ENCODE assay signal across 1 cellular context in genomic region chr3:15041950-15042349, GRCh38.
TF ChIP-seq lines count a peak whose summit lies in the region.

No MANE protein-coding gene starts in this region.

TF ChIP-seq in endothelial cell of umbilical vein, 7 proteins besides CTCF, POLR2A, EP300 and RAD21:
- TF ChIP-seq MAX (IDR thresholded peaks at IDR 0.05; ENCODE audit: insufficient read depth, insufficient read length) (no peak), MYC (IDR thresholded peaks at IDR 0.05; ENCODE audit: low read depth, low read length) (no peak), GATA2 (IDR thresholded peaks at IDR 0.05; ENCODE audit: insufficient read depth, insufficient read length, low read depth, low read length) (no peak), EZH2 (IDR thresholded peaks at IDR 0.05; ENCODE audit: borderline replicate concordance, low read depth, low read length, severe bottlenecking) (no peak), FOS (IDR thresholded peaks at IDR 0.05; ENCODE audit: borderline replicate concordance, insufficient read depth, low read length) (no peak), JUN (IDR thresholded peaks at IDR 0.05; ENCODE audit: borderline replicate concordance, insufficient read depth, insufficient read length, low read depth) (no peak), POLR2AphosphoS5 (IDR thresholded peaks at IDR 0.05; ENCODE audit: insufficient read depth, low read depth, low read length) (no peak)
